Comparison of ENCODE assay signal across 14 cellular contexts in genomic region chr11:8867856-8868705, GRCh38. TPM values are rescaled to one million over a fixed set of nuclear protein-coding genes. Genes with fewer than 3 reads are reported as not detected.
DNase-seq lines count a peak whose midpoint lies in the region; ATAC-seq, FAIRE-seq and TF ChIP-seq lines count a peak whose summit lies in the region.
"Had no signal": no experiment of that assay in that cellular context is flagged by ENCODE, and none has a peak within 500 bp of the region (broad histone marks: within the 10 kb centered on the region; RNA-seq: fewer than 3 reads in every experiment).

No MANE protein-coding gene starts in this region.

- no peak overlapping the region for H3K9ac ChIP-seq in keratinocyte (ENCODE audit: control insufficient read depth, extremely low read depth, insufficient read depth, low read length)

- FAIRE-seq in keratinocyte (lab: Jason Lieb, UNC), result peak; percentile 43

- TF ChIP-seq POLR2A in heart left ventricle (IDR thresholded peaks at IDR 0.05) (no peak), upper lobe of left lung (IDR thresholded peaks at IDR 0.05) (no peak)

- TF ChIP-seq CTCF in left ventricle myocardium inferior (IDR thresholded peaks at IDR 0.05; ENCODE audit: borderline replicate concordance) (no peak), heart left ventricle (IDR thresholded peaks at IDR 0.05) (no peak), brain microvascular endothelial cell (IDR thresholded peaks at IDR 0.05; ENCODE audit: low read depth, low read length, missing control alignments) (no peak), keratinocyte (optimal IDR thresholded peaks at IDR 0.05 in 1 of 3, IDR thresholded peaks at IDR 0.05 in 1 of 3, conservative IDR thresholded peaks at IDR 0.05 in 1 of 3; ENCODE audit: extremely low read depth in 1 of 3, insufficient read depth in 2 of 3, low read length in 3 of 3) (no peak), upper lobe of left lung (IDR thresholded peaks at IDR 0.05) (no peak), OCI-LY7 (conservative IDR thresholded peaks at IDR 0.05; ENCODE audit: low read length) (no peak)

- no peaks in the 10 kb centered on the region for H3K9me2 ChIP-seq in OCI-LY7 (ENCODE audit: insufficient read depth, low read length)

- BruUV-seq in OCI-LY7 (replicated peaks; lab: Mats Ljungman, UMichigan), result no TSS peak

- no peaks in the 10 kb centered on the region for H3K79me2 ChIP-seq in keratinocyte (ENCODE audit: control insufficient read depth, insufficient read depth, low read length)
- no peaks in the 10 kb centered on the region for H3K79me2 ChIP-seq in OCI-LY7 (ENCODE audit: insufficient read depth, low read depth, low read length)

- in situ Hi-C loops in brain microvascular endothelial cell (cut with HindIII; ENCODE audit: low pct_ligation_motif_present, low sequenced_read_pairs), result no loop called here

- H4K20me1 ChIP-seq in keratinocyte (ENCODE audit: control insufficient read depth, extremely low read depth, insufficient read depth, low read length), result no peaks in the 10 kb centered on the region
- H4K20me1 ChIP-seq in OCI-LY7 (ENCODE audit: insufficient read depth, low read length), result no peaks in the 10 kb centered on the region

- no peak for ATAC-seq in heart left ventricle
- no peak for ATAC-seq in upper lobe of left lung (ENCODE audit: low FRiP score in 2 of 2)
- ATAC-seq in activated CD4-positive, CD25-positive, alpha-beta regulatory T cell treated with anti-CD3 and anti-CD28 coated beads, Interleukin-2, amount 50 U/mL, for 24 hours, result no peak
- ATAC-seq: naive thymus-derived CD8-positive, alpha-beta T cell; Panc1 had no signal

- POLR2A ChIA-PET in OCI-LY7 (lab: Charles Lee), result interaction anchor here (0.6 to 0.8 kb wide), 3 partner anchors 34 to 589 kb away, joined by 3 to 4 read pairs (median 3); no protein-coding TSS in a partner anchor

- intact Hi-C loops in left ventricle myocardium inferior (cut with micrococcal nuclease), result no loop called here
- intact Hi-C loops in heart left ventricle (cut with DNase I), result no loop called here
- intact Hi-C loops in OCI-LY7 (cut with micrococcal nuclease; ENCODE audit: unreplicated experiment), result no loop called here

- H3K27ac ChIP-seq in left ventricle myocardium inferior (replicated peaks) (peak overlapping the region; percentile 46), heart left ventricle (peak overlapping the region in 1 of 12 donors; percentile 63), brain microvascular endothelial cell (no peak overlapping the region), keratinocyte (ENCODE audit: control insufficient read depth, insufficient read depth, low read length) (no peak overlapping the region), upper lobe of left lung (peak overlapping the region; percentile 8 to 59 (median 31)), OCI-LY7 (ENCODE audit: low read depth, low read length, poor library complexity, severe bottlenecking) (no peak overlapping the region)
- H3K27ac ChIP-seq: colonic mucosa had no signal

- H3K27me3 ChIP-seq in left ventricle myocardium inferior (ENCODE audit: low read depth), result no peaks in the 10 kb centered on the region
- peaks cover 0 to 30% (median 0%) of the 10 kb centered on the region in 9 donors for H3K27me3 ChIP-seq in heart left ventricle
- no peaks in the 10 kb centered on the region for H3K27me3 ChIP-seq in brain microvascular endothelial cell (replicated peaks)
- H3K27me3 ChIP-seq in keratinocyte (ENCODE audit: control insufficient read depth, extremely low read depth, insufficient read depth, low read length), result no peaks in the 10 kb centered on the region
- H3K27me3 ChIP-seq in upper lobe of left lung, result peaks cover 0 to 7% (median 0%) of the 10 kb centered on the region in 4 donors
- H3K27me3 ChIP-seq: colonic mucosa had no signal

- no peaks in the 10 kb centered on the region for H3K9me3 ChIP-seq in left ventricle myocardium inferior (replicated peaks)
- no peaks in the 10 kb centered on the region for H3K9me3 ChIP-seq in heart left ventricle
- no peaks in the 10 kb centered on the region for H3K9me3 ChIP-seq in keratinocyte (ENCODE audit: control insufficient read depth, low read depth, low read length)
- H3K9me3 ChIP-seq in upper lobe of left lung, result no peaks in the 10 kb centered on the region
- no peaks in the 10 kb centered on the region for H3K9me3 ChIP-seq in OCI-LY7 (ENCODE audit: low read length)
- H3K9me3 ChIP-seq: colonic mucosa had no signal

- DNase-seq in left ventricle myocardium inferior (no peak), heart left ventricle (no peak), brain microvascular endothelial cell (peak; percentile 15), keratinocyte (ENCODE audit: low read depth, low spot score) (no peak), upper lobe of left lung (no peak), OCI-LY7 (ENCODE audit: low spot score) (no peak), NCI-H128 (lab: John Stamatoyannopoulos, UW; ENCODE audit: unreplicated experiment) (no peak)
- DNase-seq: colonic mucosa; naive thymus-derived CD8-positive, alpha-beta T cell; NCI-H2029 treated with DMSO at 0.1 percent for 48 hours; stimulated activated CD4-positive, alpha-beta T cell treated with anti-CD3 and anti-CD28 coated beads, Interleukin-2, amount 100 ng/mL, for 24 hours; substantia nigra had no signal

- H3K4me1 ChIP-seq in left ventricle myocardium inferior, result peaks cover 72% of the 10 kb centered on the region
- H3K4me1 ChIP-seq in heart left ventricle, result peaks cover 0 to 63% (median 14%) of the 10 kb centered on the region in 12 donors
- H3K4me1 ChIP-seq in keratinocyte (ENCODE audit: control insufficient read depth, extremely low read depth, insufficient read depth, low read length), result peaks cover 19% of the 10 kb centered on the region
- H3K4me1 ChIP-seq in upper lobe of left lung, result peaks cover 28 to 72% (median 37%) of the 10 kb centered on the region in 4 donors
- H3K4me1 ChIP-seq in OCI-LY7 (ENCODE audit: insufficient read depth, low read length, poor library complexity, severe bottlenecking), result no peaks in the 10 kb centered on the region
- H3K4me1 ChIP-seq: colonic mucosa had no signal

- peak overlapping the region; percentile 42 for H3K4me2 ChIP-seq in keratinocyte (ENCODE audit: control insufficient read depth, extremely low read depth, insufficient read depth, low read depth, low read length)
- H3K4me2 ChIP-seq in OCI-LY7 (ENCODE audit: low read length), result no peak overlapping the region

- H2AFZ ChIP-seq in keratinocyte (ENCODE audit: control insufficient read depth, low read length), result no peak overlapping the region
- no peak overlapping the region for H2AFZ ChIP-seq in OCI-LY7 (ENCODE audit: low read length)

- CTCF ChIA-PET in OCI-LY7 (lab: Charles Lee; ENCODE audit: unreplicated experiment), result no interaction called here

- H3K9me1 ChIP-seq in keratinocyte (ENCODE audit: control insufficient read depth, extremely low read depth, insufficient read depth, low read length), result no peaks in the 10 kb centered on the region

- 65 to 78% (median 76%) methylated on average over 7 of the region's 7 CpGs for WGBS in heart left ventricle, 4 donors
- 67 to 70% methylated on average over 7 of the region's 7 CpGs for WGBS in upper lobe of left lung, 2 donors

- TF ChIP-seq EP300 in upper lobe of left lung (IDR thresholded peaks at IDR 0.05), result no peak

- dilution Hi-C loops in keratinocyte (cut with MboI; ENCODE audit: extremely low pct_ligation_motif_present, low sequenced_read_pairs), result no loop called here

- no peaks in the 10 kb centered on the region for H3K36me3 ChIP-seq in left ventricle myocardium inferior
- H3K36me3 ChIP-seq in heart left ventricle, result no peaks in the 10 kb centered on the region
- no peaks in the 10 kb centered on the region for H3K36me3 ChIP-seq in brain microvascular endothelial cell (replicated peaks)
- H3K36me3 ChIP-seq in keratinocyte (ENCODE audit: control insufficient read depth in 2 of 2, extremely low read depth in 1 of 2, insufficient read depth in 2 of 2, low read length in 2 of 2), result no peaks in the 10 kb centered on the region
- no peaks in the 10 kb centered on the region for H3K36me3 ChIP-seq in upper lobe of left lung
- H3K36me3 ChIP-seq in OCI-LY7 (ENCODE audit: insufficient read depth, low read length), result no peaks in the 10 kb centered on the region
- H3K36me3 ChIP-seq: colonic mucosa had no signal

- H3K4me3 ChIP-seq in left ventricle myocardium inferior, result no peak overlapping the region
- H3K4me3 ChIP-seq in heart left ventricle, result no peak overlapping the region
- no peak overlapping the region for H3K4me3 ChIP-seq in brain microvascular endothelial cell (ENCODE audit: low read depth, low read length)
- H3K4me3 ChIP-seq in keratinocyte (ENCODE audit: control insufficient read depth in 2 of 3, extremely low read depth in 1 of 3, insufficient read depth in 2 of 3, low read depth in 1 of 3, low read length in 3 of 3), result no peak overlapping the region
- peak overlapping the region in 1 of 4 donors; percentile 78 for H3K4me3 ChIP-seq in upper lobe of left lung
- no peak overlapping the region for H3K4me3 ChIP-seq in OCI-LY7 (ENCODE audit: low read depth, low read length, poor library complexity, severe bottlenecking)
- H3K4me3 ChIP-seq: colonic mucosa had no signal

RNA-seq across cellular contexts. Expression of gene AKIP1, which starts 42.9 kb away (rescaled TPM):
- total RNA-seq in left ventricle myocardium inferior (30.1 TPM), heart left ventricle (10 to 100 TPM; 21.6 to 39.9 (median 27.4) TPM), upper lobe of left lung (10 to 100 TPM; 17.4 to 31.8 (median 23.1) TPM), OCI-LY7 (2022) (28.2 and 28.3 TPM in 2 replicates)
- polyA plus RNA-seq in heart left ventricle (10 to 100 TPM; 17.7 to 31.1 TPM), keratinocyte (33.2 to 46.4 TPM (median 37.0 TPM) in 3 replicates)
- polyA plus RNA-seq in keratinocyte (2011; ENCODE audit: low read depth), result 10.5 TPM
- polyA plus RNA-seq in keratinocyte (2011; cell fraction: cytosol; rRNA removed), result 36.4 and 54.6 TPM in 2 replicates
- 29.9 and 32.9 TPM in 2 replicates for polyA plus RNA-seq in keratinocyte (2011; cell fraction: nucleus; rRNA removed)
- 13.4 and 39.3 TPM in 2 replicates for polyA plus RNA-seq in keratinocyte (2012; ENCODE audit: low replicate concordance)
- 8.4 to 13.0 TPM (median 12.0 TPM) in 3 replicates for polyA minus RNA-seq in keratinocyte
- 34.1 TPM for polyA minus RNA-seq in keratinocyte (2011; cell fraction: cytosol; rRNA and poly(A)+ RNA removed)
- 9.0 and 9.8 TPM in 2 replicates for polyA minus RNA-seq in keratinocyte (2011; cell fraction: nucleus; rRNA and poly(A)+ RNA removed)
- total RNA-seq in OCI-LY7 (2014; rRNA removed; shearing (Covaris generic)), result 16.9 and 25.2 TPM in 2 replicates

Comparison
In these comparisons a context has a peak if more than half of its experiments do, and no peak if none do; other contexts are left out.
1. H3K27ac ChIP-seq: peak in left ventricle myocardium inferior (single experiment) and upper lobe of left lung (4 of 4); none in brain microvascular endothelial cell (single experiment), keratinocyte (single experiment) and OCI-LY7 (single experiment).